In genomic region chr12:12686925-12687324, GRCh38 we compare ENCODE assay signal across 31 cellular contexts. TPM values are rescaled to one million over a fixed set of nuclear protein-coding genes. Genes with fewer than 3 reads are reported as not detected.
DNase-seq lines count a peak whose midpoint lies in the region; ATAC-seq, FAIRE-seq and TF ChIP-seq lines count a peak whose summit lies in the region.
"Had no signal": no experiment of that assay in that cellular context is flagged by ENCODE, and none has a peak within 500 bp of the region (broad histone marks: within the 10 kb centered on the region; RNA-seq: fewer than 3 reads in every experiment).

No MANE protein-coding gene starts in this region.

- H3K9ac ChIP-seq in parathyroid adenoma = no peak overlapping the region
- H3K9ac ChIP-seq in HepG2 (ENCODE audit: insufficient read depth, low read depth, low read length) = no peak overlapping the region

- no TSS peak for BruUV-seq in HepG2 (replicated peaks; lab: Mats Ljungman, UMichigan)

- peaks cover 23% of the 10 kb centered on the region for H3K36me3 Mint-ChIP-seq in activated CD4-positive, alpha-beta T cell treated with anti-CD3 and anti-CD28 coated beads, Interleukin-2, amount 10 ng/mL, durations not matched to agents 24 days and 14 days (ENCODE audit: low read depth)

- peak; percentile 73 for DNase-seq in EH (ENCODE audit: low read depth)
- DNase-seq in NCI-H226 = peak; percentile 50
- DNase-seq in fibroblast of pulmonary artery (ENCODE audit: low read depth) = peak; percentile 74
- no peak for DNase-seq in ACHN
- DNase-seq in HepG2 (ENCODE audit: low spot score) = no peak
- DNase-seq in activated CD4-positive, alpha-beta T cell treated with anti-CD3 and anti-CD28 coated beads, Interleukin-2, amount 10 ng/mL, durations not matched to agents 24 days and 14 days = no peak
- no peak for DNase-seq in activated CD4-positive, CD25-positive, alpha-beta regulatory T cell (lab: John Stamatoyannopoulos, UW)
- DNase-seq: activated CD4-positive, alpha-beta T cell treated with anti-CD3 and anti-CD28 coated beads for 4 hours; activated naive CD4-positive, alpha-beta T cell treated with Interleukin-2 at 50 U/mL for 16 hours; activated T-cell treated with anti-CD3 and anti-CD28 coated beads, Interleukin-2, amount 50 U/mL, for 48 hours; anterior cingulate cortex; caudate nucleus; DMS153; GDM1; Karpas-422; left lung; NCI-H2171; NCI-H524 treated with DMSO at 0.1 percent for 48 hours; nephron progenitor cell; Peyer's patch; SIG-M5; sigmoid colon; stimulated activated CD4-positive, alpha-beta T cell treated with anti-CD3 and anti-CD28 coated beads, Interleukin-15, amount 100 ng/mL, for 24 hours; stimulated activated naive CD8-positive, alpha-beta T cell treated with anti-CD3 and anti-CD28 coated beads, Interleukin-15, amount 100 ng/mL, for 72 hours; T-helper 1 cell had no signal

- H3K9me3 ChIP-seq in parathyroid adenoma (ENCODE audit: control insufficient read depth, low read length) (no peaks in the 10 kb centered on the region), HepG2 (ENCODE audit: low read length) (no peaks in the 10 kb centered on the region)
- H3K9me3 ChIP-seq: left lung, Peyer's patch, sigmoid colon, tibial nerve had no signal

- H3K4me1 ChIP-seq in parathyroid adenoma (peaks cover 23% of the 10 kb centered on the region), HepG2 (ENCODE audit: insufficient read depth, low read length) (no peaks in the 10 kb centered on the region)
- H3K4me1 ChIP-seq: left lung had no signal

- intact Hi-C loops in HepG2 (cut with micrococcal nuclease; ENCODE audit: unreplicated experiment) = no loop called here
- intact Hi-C loops in activated CD4-positive, alpha-beta T cell treated with anti-CD3 and anti-CD28 coated beads, Interleukin-2, amount 10 ng/mL, durations not matched to agents 24 days and 14 days (cut with micrococcal nuclease) = no loop called here

- H3K27me3 Mint-ChIP-seq in activated CD4-positive, alpha-beta T cell treated with anti-CD3 and anti-CD28 coated beads, Interleukin-2, amount 10 ng/mL, durations not matched to agents 24 days and 14 days = no peaks in the 10 kb centered on the region
- H3K27me3 Mint-ChIP-seq: stimulated activated naive CD8-positive, alpha-beta T cell treated with anti-CD3 and anti-CD28 coated beads, Interleukin-15, amount 100 ng/mL, for 72 hours had no signal

- H4K20me1 ChIP-seq in HepG2 (ENCODE audit: insufficient read depth, low read length) = no peaks in the 10 kb centered on the region

- POLR2A ChIA-PET in HepG2 (lab: Yijun Ruan, JAX) = no interaction called here

- H3K9me3 Mint-ChIP-seq in activated CD4-positive, alpha-beta T cell treated with anti-CD3 and anti-CD28 coated beads, Interleukin-2, amount 10 ng/mL, durations not matched to agents 24 days and 14 days = peaks cover 3% of the 10 kb centered on the region
- H3K9me3 Mint-ChIP-seq: dendritic cell treated with granulocyte-macrophage colony-stimulating factor and Interleukin-4, amounts not matched to agents 40 ng/mL and 50 ng/mL, for 4 days; nephron progenitor cell; stimulated activated naive CD8-positive, alpha-beta T cell treated with anti-CD3 and anti-CD28 coated beads, Interleukin-15, amount 100 ng/mL, for 72 hours had no signal

- CTCF ChIA-PET in HepG2 (lab: Yijun Ruan, JAX; ENCODE audit: low intra/inter-chr PET ratio, low total read pairs) = no interaction called here

- TF ChIP-seq RAD21 in HepG2 (CRISPR knock-in tag; IDR thresholded peaks at IDR 0.05) = no peak

- H3K79me2 ChIP-seq in parathyroid adenoma (peaks cover 7% of the 10 kb centered on the region), HepG2 (ENCODE audit: insufficient read depth, low read length) (no peaks in the 10 kb centered on the region)

- H3K4me2 ChIP-seq in parathyroid adenoma (ENCODE audit: low read length) = no peak overlapping the region
- no peak overlapping the region for H3K4me2 ChIP-seq in HepG2 (ENCODE audit: low read depth, low read length)

- H2AFZ ChIP-seq in parathyroid adenoma (peak overlapping the region; percentile 47), HepG2 (ENCODE audit: low read length) (no peak overlapping the region)

- no peak for TF ChIP-seq POLR2A in HepG2 (IDR thresholded peaks at IDR 0.05; ENCODE audit: insufficient read depth in 1 of 2, low read depth in 2 of 2, low read length in 2 of 2)

- peaks cover 17% of the 10 kb centered on the region for H3K4me1 Mint-ChIP-seq in activated CD4-positive, alpha-beta T cell treated with anti-CD3 and anti-CD28 coated beads, Interleukin-2, amount 10 ng/mL, durations not matched to agents 24 days and 14 days

- H3K36me3 ChIP-seq in parathyroid adenoma (ENCODE audit: control insufficient read depth, insufficient read depth, low read length) = no peaks in the 10 kb centered on the region
- no peaks in the 10 kb centered on the region for H3K36me3 ChIP-seq in HepG2 (replicated peaks in 1 of 2; ENCODE audit: control insufficient read depth in 1 of 2, insufficient read depth in 2 of 2, low read length in 2 of 2)
- H3K36me3 ChIP-seq: left lung, Peyer's patch, sigmoid colon, tibial nerve had no signal

- ATAC-seq in HepG2 = no peak
- ATAC-seq: left lung; stimulated activated naive CD8-positive, alpha-beta T cell treated with anti-CD3 and anti-CD28 coated beads, Interleukin-15, amount 100 ng/mL, for 72 hours had no signal

- no peak for FAIRE-seq in HepG2 (lab: Jason Lieb, UNC)
- FAIRE-seq: H1, TTC549 had no signal

- TF ChIP-seq EP300 in HepG2 (IDR thresholded peaks at IDR 0.05; ENCODE audit: low read depth in 2 of 2, low read length in 2 of 2) = no peak
- TF ChIP-seq EP300 in HepG2 (CRISPR knock-in tag; IDR thresholded peaks at IDR 0.05; ENCODE audit: borderline replicate concordance) = no peak

- no peak for TF ChIP-seq CTCF in fibroblast of pulmonary artery (IDR thresholded peaks at IDR 0.05; ENCODE audit: low read length, missing control alignments)
- no peak for TF ChIP-seq CTCF in parathyroid adenoma (IDR thresholded peaks at IDR 0.05)
- no peak for TF ChIP-seq CTCF in HepG2 (CRISPR knock-in tag; IDR thresholded peaks at IDR 0.05)

- no peaks in the 10 kb centered on the region for H3K27me3 ChIP-seq in parathyroid adenoma (ENCODE audit: control insufficient read depth, insufficient read depth, low read length)
- no peaks in the 10 kb centered on the region for H3K27me3 ChIP-seq in HepG2 (ENCODE audit: control insufficient read depth in 1 of 2, insufficient read depth in 2 of 2, low read length in 2 of 2)
- H3K27me3 ChIP-seq: left lung, Peyer's patch, sigmoid colon, tibial nerve had no signal

- in situ Hi-C loops in ACHN (cut with HindIII; ENCODE audit: low pct_ligation_motif_present, low pct_unique_long_range_greater_than_20kb, low sequenced_read_pairs) (no loop called here), HepG2 (cut with HindIII; ENCODE audit: extremely low pct_ligation_motif_present, low pct_unique_long_range_greater_than_20kb) (no loop called here)

- no peak overlapping the region for H3K4me3 Mint-ChIP-seq in activated CD4-positive, alpha-beta T cell treated with anti-CD3 and anti-CD28 coated beads, Interleukin-2, amount 10 ng/mL, durations not matched to agents 24 days and 14 days
- H3K4me3 Mint-ChIP-seq: dendritic cell treated with granulocyte-macrophage colony-stimulating factor and Interleukin-4, amounts not matched to agents 40 ng/mL and 50 ng/mL, for 4 days; nephron progenitor cell; stimulated activated naive CD8-positive, alpha-beta T cell treated with anti-CD3 and anti-CD28 coated beads, Interleukin-15, amount 100 ng/mL, for 72 hours had no signal

- peak overlapping the region; percentile 3 for H3K27ac ChIP-seq in parathyroid adenoma
- no peak overlapping the region for H3K27ac ChIP-seq in HepG2 (ENCODE audit: extremely low read length, insufficient read depth, low read length)
- H3K27ac ChIP-seq: left lung, Peyer's patch, sigmoid colon, tibial nerve had no signal

- no peak overlapping the region for H3K27ac Mint-ChIP-seq in activated CD4-positive, alpha-beta T cell treated with anti-CD3 and anti-CD28 coated beads, Interleukin-2, amount 10 ng/mL, durations not matched to agents 24 days and 14 days
- H3K27ac Mint-ChIP-seq: dendritic cell treated with granulocyte-macrophage colony-stimulating factor and Interleukin-4, amounts not matched to agents 40 ng/mL and 50 ng/mL, for 4 days; nephron progenitor cell; progenitor cell of endocrine pancreas; stimulated activated naive CD8-positive, alpha-beta T cell treated with anti-CD3 and anti-CD28 coated beads, Interleukin-15, amount 100 ng/mL, for 72 hours had no signal

- no peak overlapping the region for H3K4me3 ChIP-seq in fibroblast of pulmonary artery (replicated peaks; ENCODE audit: low read depth, low read length)
- no peak overlapping the region for H3K4me3 ChIP-seq in parathyroid adenoma (ENCODE audit: low read depth, low read length)
- no peak overlapping the region for H3K4me3 ChIP-seq in HepG2 (replicated peaks in 1 of 3; ENCODE audit: insufficient read depth in 1 of 3, low read depth in 2 of 3, low read length in 3 of 3)
- H3K4me3 ChIP-seq: left lung, Peyer's patch, sigmoid colon, tibial nerve had no signal

RNA-seq across cellular contexts. Expression of gene GPR19, which starts 9.1 kb away (rescaled TPM):
- total RNA-seq in HepG2 (2016; rRNA removed; fragmentation: Illumina TruSeq; extraction: Trizol) = 1.2 and 1.4 TPM in 2 replicates
- 1.2 TPM in 1 of 2 replicates, not detected in the other for total RNA-seq in HepG2 (2016; cell fraction: cytosol; rRNA removed; fragmentation: Illumina TruSeq; extraction: Trizol; ENCODE audit: low read depth)
- 1.3 TPM in 2 replicates for total RNA-seq in HepG2 (2016; cell fraction: insoluble cytoplasmic fraction; rRNA removed; fragmentation: Illumina TruSeq; extraction: Trizol)
- total RNA-seq in HepG2 (2016; cell fraction: membrane; rRNA removed; fragmentation: Illumina TruSeq; extraction: Trizol) = 1.00 and 1.5 TPM in 2 replicates
- total RNA-seq in HepG2 (2016; cell fraction: nucleus; rRNA removed; fragmentation: Illumina TruSeq; extraction: Trizol) = 0.99 and 1.4 TPM in 2 replicates
- polyA plus RNA-seq in HepG2 (2011; rRNA removed) = 1.5 and 2.0 TPM in 2 replicates
- 0.97 and 1.0 TPM in 2 replicates for polyA plus RNA-seq in HepG2 (2011; cell fraction: cytosol; rRNA removed)
- 4.7 and 5.3 TPM in 2 replicates for polyA plus RNA-seq in HepG2 (2011; cell fraction: nucleus; rRNA removed)
- 0.60 and 2.4 TPM in 2 replicates for polyA plus RNA-seq in HepG2 (2012)
- 0.41 and 0.74 TPM in 2 replicates for polyA plus RNA-seq in HepG2 (2016; cell fraction: cytosol; fragmentation: Illumina TruSeq; extraction: Trizol; ENCODE audit: low read depth)
- polyA plus RNA-seq in HepG2 (2016; cell fraction: insoluble cytoplasmic fraction; fragmentation: Illumina TruSeq; extraction: Trizol; ENCODE audit: low read depth) = 0.99 and 1.1 TPM in 2 replicates
- polyA plus RNA-seq in HepG2 (2016; cell fraction: membrane; fragmentation: Illumina TruSeq; extraction: Trizol; ENCODE audit: low read depth) = 1.0 and 1.8 TPM in 2 replicates
- 4.4 and 4.9 TPM in 2 replicates for polyA plus RNA-seq in HepG2 (2016; cell fraction: nucleus; fragmentation: Illumina TruSeq; extraction: Trizol; ENCODE audit: insufficient read depth, low read depth)
- polyA minus RNA-seq in HepG2 (2011; rRNA and poly(A)+ RNA removed; ENCODE audit: low replicate concordance) = 1.8 TPM in 1 of 2 replicates, not detected in the other
- polyA minus RNA-seq in HepG2 (2011; cell fraction: cytosol; rRNA and poly(A)+ RNA removed) = 0.69 TPM in 1 of 2 replicates, not detected in the other
- polyA minus RNA-seq in HepG2 (2011; cell fraction: nucleus; rRNA and poly(A)+ RNA removed) = 1.9 and 2.9 TPM in 2 replicates
- 9.4 and 12.1 TPM in 2 replicates for total RNA-seq in activated CD4-positive, alpha-beta T cell treated with anti-CD3 and anti-CD28 coated beads, Interleukin-2, amount 10 ng/mL, durations not matched to agents 24 days and 14 days

RNA-seq across cellular contexts. Expression of gene CDKN1B, which starts 30.2 kb away (rescaled TPM):
- 37.2 and 39.6 TPM in 2 replicates for total RNA-seq in HepG2 (2016; rRNA removed; fragmentation: Illumina TruSeq; extraction: Trizol)
- 7.8 TPM in 2 replicates for total RNA-seq in HepG2 (2016; cell fraction: cytosol; rRNA removed; fragmentation: Illumina TruSeq; extraction: Trizol; ENCODE audit: low read depth)
- total RNA-seq in HepG2 (2016; cell fraction: insoluble cytoplasmic fraction; rRNA removed; fragmentation: Illumina TruSeq; extraction: Trizol) = 39.5 and 39.9 TPM in 2 replicates
- 22.3 and 22.5 TPM in 2 replicates for total RNA-seq in HepG2 (2016; cell fraction: membrane; rRNA removed; fragmentation: Illumina TruSeq; extraction: Trizol)
- total RNA-seq in HepG2 (2016; cell fraction: nucleus; rRNA removed; fragmentation: Illumina TruSeq; extraction: Trizol) = 31.7 and 35.6 TPM in 2 replicates
- polyA plus RNA-seq in HepG2 (2011; rRNA removed) = 18.8 and 20.1 TPM in 2 replicates
- polyA plus RNA-seq in HepG2 (2011; cell fraction: cytosol; rRNA removed) = 14.5 and 17.0 TPM in 2 replicates
- 9.6 and 9.9 TPM in 2 replicates for polyA plus RNA-seq in HepG2 (2011; cell fraction: nucleus; rRNA removed)
- 30.9 and 36.9 TPM in 2 replicates for polyA plus RNA-seq in HepG2 (2012)
- 3.1 TPM in 2 replicates for polyA plus RNA-seq in HepG2 (2016; cell fraction: cytosol; fragmentation: Illumina TruSeq; extraction: Trizol; ENCODE audit: low read depth)
- polyA plus RNA-seq in HepG2 (2016; cell fraction: insoluble cytoplasmic fraction; fragmentation: Illumina TruSeq; extraction: Trizol; ENCODE audit: low read depth) = 48.4 and 51.0 TPM in 2 replicates
- polyA plus RNA-seq in HepG2 (2016; cell fraction: membrane; fragmentation: Illumina TruSeq; extraction: Trizol; ENCODE audit: low read depth) = 11.6 TPM in 2 replicates
- 40.3 and 40.5 TPM in 2 replicates for polyA plus RNA-seq in HepG2 (2016; cell fraction: nucleus; fragmentation: Illumina TruSeq; extraction: Trizol; ENCODE audit: insufficient read depth, low read depth)
- polyA minus RNA-seq in HepG2 (2011; rRNA and poly(A)+ RNA removed; ENCODE audit: low replicate concordance) = 10.2 and 11.3 TPM in 2 replicates
- 18.2 and 23.5 TPM in 2 replicates for polyA minus RNA-seq in HepG2 (2011; cell fraction: cytosol; rRNA and poly(A)+ RNA removed)
- 27.1 and 37.2 TPM in 2 replicates for polyA minus RNA-seq in HepG2 (2011; cell fraction: nucleus; rRNA and poly(A)+ RNA removed)
- total RNA-seq in activated CD4-positive, alpha-beta T cell treated with anti-CD3 and anti-CD28 coated beads, Interleukin-2, amount 10 ng/mL, durations not matched to agents 24 days and 14 days = 47.4 and 48.5 TPM in 2 replicates

Comparison
In these comparisons a context has a peak if more than half of its experiments do, and no peak if none do; other contexts are left out.
1. DNase-seq: peak in EH (single experiment), NCI-H226 (single experiment) and fibroblast of pulmonary artery (single experiment); none in ACHN (single experiment), HepG2 (single experiment), activated CD4-positive, alpha-beta T cell treated with anti-CD3 and anti-CD28 coated beads, Interleukin-2, amount 10 ng/mL, durations not matched to agents 24 days and 14 days (single experiment) and activated CD4-positive, CD25-positive, alpha-beta regulatory T cell (0 of 4).